ENCODE assay signal across 10 cellular contexts in genomic region chr6:142478117-142478516, GRCh38.
DNase-seq lines count a peak whose midpoint lies in the region; ATAC-seq and TF ChIP-seq lines count a peak whose summit lies in the region.
"Had no signal": no experiment of that assay in that cellular context is flagged by ENCODE, and none has a peak within 500 bp of the region (broad histone marks: within the 10 kb centered on the region; RNA-seq: fewer than 3 reads in every experiment).

No MANE protein-coding gene starts in this region.

- no peaks in the 10 kb centered on the region for H3K36me3 Mint-ChIP-seq in endodermal cell (ENCODE audit: low read depth)

- no peak overlapping the region for H3K27ac Mint-ChIP-seq in endodermal cell
- H3K27ac Mint-ChIP-seq: effector memory CD8-positive, alpha-beta T cell had no signal

- no peak overlapping the region for H3K27ac ChIP-seq in A673 (ENCODE audit: low read depth, low read length, poor library complexity, severe bottlenecking)
- H3K27ac ChIP-seq in endodermal cell (ENCODE audit: low read depth, low read length): no peak overlapping the region
- no peak overlapping the region for H3K27ac ChIP-seq in esophagus squamous epithelium

- H3K9me3 ChIP-seq in A673 (ENCODE audit: low read depth, low read length, poor library complexity, severe bottlenecking) (no peaks in the 10 kb centered on the region), endodermal cell (ENCODE audit: control insufficient read depth, low read length) (no peaks in the 10 kb centered on the region), esophagus squamous epithelium (no peaks in the 10 kb centered on the region)

- no peak overlapping the region for H3K4me3 Mint-ChIP-seq in endodermal cell
- H3K4me3 Mint-ChIP-seq: effector memory CD8-positive, alpha-beta T cell had no signal

- H3K27me3 ChIP-seq in A673 (replicated peaks; ENCODE audit: insufficient read depth, low read depth, low read length, poor library complexity): no peaks in the 10 kb centered on the region
- H3K27me3 ChIP-seq in endodermal cell (ENCODE audit: control insufficient read depth, insufficient read depth, low read length, poor library complexity, severe bottlenecking): no peaks in the 10 kb centered on the region
- H3K27me3 ChIP-seq in esophagus squamous epithelium: no peaks in the 10 kb centered on the region

- CTCF ChIA-PET in A673 (lab: Charles Lee): no interaction called here

- H3K4me1 ChIP-seq in A673 (ENCODE audit: insufficient read depth, low read length, poor library complexity, severe bottlenecking) (peaks cover 2% of the 10 kb centered on the region), endodermal cell (ENCODE audit: control insufficient read depth, insufficient read depth, low read length) (no peaks in the 10 kb centered on the region), esophagus squamous epithelium (peaks cover 0 to 7% (median 0%) of the 10 kb centered on the region in 3 donors)

- no peaks in the 10 kb centered on the region for H3K36me3 ChIP-seq in A673 (ENCODE audit: insufficient read depth, low read length, poor library complexity, severe bottlenecking)
- no peaks in the 10 kb centered on the region for H3K36me3 ChIP-seq in endodermal cell (ENCODE audit: control insufficient read depth, insufficient read depth, low read length)
- H3K36me3 ChIP-seq in esophagus squamous epithelium: no peaks in the 10 kb centered on the region

- no TSS peak for BruUV-seq in A673 (replicated peaks; lab: Mats Ljungman, UMichigan)

- intact Hi-C loops in A673 (cut with micrococcal nuclease; ENCODE audit: unreplicated experiment) (loop anchor here (10.0 kb wide), 2 partner anchors 217 to 1537 kb away; no protein-coding TSS in a partner anchor), esophagus squamous epithelium (cut with DNase I) (no loop called here)

- no peak overlapping the region for H3K9ac ChIP-seq in endodermal cell (ENCODE audit: extremely low read depth, low read length, poor library complexity, severe bottlenecking)

- POLR2A ChIA-PET in A673 (lab: Charles Lee; ENCODE audit: low non-redundant PET): no interaction called here

- DNase-seq in A673 (ENCODE audit: low spot score) (peak; percentile 57), NCI-H460 (ENCODE audit: extremely low read depth, low read depth) (peak; percentile 9), endodermal cell (peak; percentile 67), esophagus squamous epithelium (lab: John Stamatoyannopoulos, UW) (no peak), NCI-H774 (lab: John Stamatoyannopoulos, UW) (no peak), NCI-H2227 treated with DMSO at 0.1 percent for 48 hours (lab: John Stamatoyannopoulos, UW) (no peak)
- DNase-seq: activated CD4-positive, CD25-positive, alpha-beta regulatory T cell treated with anti-CD3 and anti-CD28 coated beads, Interleukin-2, amount 50 U/mL, for 72 hours; effector memory CD8-positive, alpha-beta T cell had no signal

- WGBS in endodermal cell (ENCODE audit: insufficient coverage in 1 of 2, insufficient read length in 1 of 2), 2 experiments: 84% methylated on average over 1 of the region's 2 CpGs; no CpG with 5 or more reads in 1 of the 2 experiments
- WGBS in esophagus squamous epithelium, 2 donors: 69 to 100% methylated on average over 1 to 2 of the region's 2 CpGs

- TF ChIP-seq POLR2A in esophagus squamous epithelium (IDR thresholded peaks at IDR 0.05): no peak

- no peak for TF ChIP-seq CTCF in A673 (conservative IDR thresholded peaks at IDR 0.05; ENCODE audit: low read depth, low read length)
- no peak for TF ChIP-seq CTCF in endodermal cell (conservative IDR thresholded peaks at IDR 0.05)
- no peak for TF ChIP-seq CTCF in esophagus squamous epithelium (IDR thresholded peaks at IDR 0.05)

- peaks cover 8% of the 10 kb centered on the region for H3K4me1 Mint-ChIP-seq in endodermal cell

- H3K27me3 Mint-ChIP-seq in endodermal cell (ENCODE audit: insufficient read depth): no peaks in the 10 kb centered on the region

- no peak overlapping the region for H3K4me3 ChIP-seq in A673 (ENCODE audit: low read depth, low read length, poor library complexity, severe bottlenecking)
- H3K4me3 ChIP-seq in endodermal cell (ENCODE audit: low read length): no peak overlapping the region
- no peak overlapping the region for H3K4me3 ChIP-seq in esophagus squamous epithelium

- H3K9me3 Mint-ChIP-seq in endodermal cell: no peaks in the 10 kb centered on the region
- H3K9me3 Mint-ChIP-seq: effector memory CD8-positive, alpha-beta T cell had no signal

- ATAC-seq in GM19467 (IDR thresholded peaks at IDR 0.05; ENCODE audit: unreplicated experiment) (peak; percentile 44), HG02588 (IDR thresholded peaks at IDR 0.05; ENCODE audit: unreplicated experiment) (no peak)
- ATAC-seq: effector memory CD8-positive, alpha-beta T cell had no signal

Comparison
In these comparisons a context has a peak if more than half of its experiments do, and no peak if none do; other contexts are left out.
1. DNase-seq: peak in A673 (single experiment), NCI-H460 (single experiment) and endodermal cell (single experiment); none in esophagus squamous epithelium (single experiment), NCI-H774 (single experiment) and NCI-H2227 treated with DMSO at 0.1 percent for 48 hours (single experiment).